In genomic region chr7:138699661-138700060, GRCh38 we compare ENCODE assay signal across 8 cellular contexts. TPM values are rescaled to one million over a fixed set of nuclear protein-coding genes. Genes with fewer than 3 reads are reported as not detected.
"Had no signal": no experiment of that assay in that cellular context is flagged by ENCODE, and none has a peak within 500 bp of the region (broad histone marks: within the 10 kb centered on the region; RNA-seq: fewer than 3 reads in every experiment).

No MANE protein-coding gene starts in this region.

- ATAC-seq: HepG2 had no signal

- DNase-seq: GOT3, H9, HCEC 1CT, KBM-7 had no signal

- H3K27ac ChIP-seq: HL-60 had no signal

- H3K36me3 Mint-ChIP-seq: IgD-negative memory B cell had no signal

- H3K27me3 Mint-ChIP-seq: IgD-negative memory B cell had no signal

- H3K4me1 Mint-ChIP-seq: IgD-negative memory B cell had no signal

- H3K27ac Mint-ChIP-seq: H9, IgD-negative memory B cell had no signal

- H3K9me3 Mint-ChIP-seq: H9 had no signal

- H3K4me3 Mint-ChIP-seq: H9 had no signal

RNA-seq across cellular contexts. Expression of gene SVOPL, which starts 1.5 kb away (rescaled TPM):
- total RNA-seq: HepG2, HT1080 had no signal
- polyA plus RNA-seq: HepG2, IgD-negative memory B cell had no signal
